Comparison of ENCODE assay signal across 8 cellular contexts in the genomic region with DNA sequence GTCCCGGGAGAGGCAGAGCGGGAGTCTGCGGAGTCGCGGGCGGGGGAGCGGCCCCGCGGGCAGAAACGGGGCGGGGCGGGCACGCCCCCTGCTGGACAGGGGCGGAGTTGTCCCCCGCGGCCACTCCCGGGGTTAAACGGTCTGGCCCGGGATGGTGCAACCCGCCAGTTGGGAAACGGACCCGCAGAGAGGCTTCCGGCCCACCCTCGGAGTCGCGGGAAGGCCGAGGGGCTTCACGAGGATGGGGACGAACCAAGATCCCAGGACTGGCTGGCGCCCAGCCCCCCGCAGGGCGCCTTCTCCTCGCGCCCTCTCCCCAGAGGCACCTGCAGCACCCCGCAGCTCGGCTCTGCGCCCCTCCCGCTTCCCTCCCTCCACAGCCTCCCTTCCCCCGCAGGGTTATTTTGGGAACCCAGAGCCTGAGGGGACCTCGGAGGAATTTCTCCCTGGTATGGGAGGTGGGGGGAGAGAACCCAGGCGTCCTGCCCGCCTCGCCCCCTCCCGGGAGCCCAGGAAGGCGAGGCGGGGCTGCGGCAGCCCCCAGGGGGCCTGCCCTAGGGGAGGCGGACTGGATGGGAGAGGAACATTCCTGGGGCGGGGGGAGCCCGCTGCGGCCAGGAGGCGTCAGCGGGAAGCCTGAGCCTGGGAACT. TPM values are rescaled to one million over a fixed set of nuclear protein-coding genes. Genes with fewer than 3 reads are reported as not detected.
DNase-seq lines count a peak whose midpoint lies in the region; ATAC-seq and TF ChIP-seq lines count a peak whose summit lies in the region.

No MANE protein-coding gene starts in this region.

- WGBS in liver = 2% methylated on average over 53 of the region's 53 CpGs

- H3K4me1 ChIP-seq in ES-I3 (ENCODE audit: insufficient read depth, low read length) (peaks cover 12% of the 10 kb centered on the region; the same call in 1 of the 2 replicates), liver (ENCODE audit: control insufficient read depth in 4 of 4, insufficient read depth in 4 of 4, low read length in 3 of 4) (peaks cover 15 to 30% (median 24%) of the 10 kb centered on the region in 4 donors)

- no peaks in the 10 kb centered on the region for H3K27me3 ChIP-seq in liver (ENCODE audit: control insufficient read depth in 4 of 4, insufficient read depth in 4 of 4, low read length in 3 of 4)

- H3K27ac ChIP-seq in cingulate gyrus (ENCODE audit: low read depth, low read length) (peak overlapping the region; percentile 72), liver (ENCODE audit: low read depth in 1 of 2, low read length in 2 of 2) (peak overlapping the region; percentile 74 to 81)

- TF ChIP-seq CTCF in liver (IDR thresholded peaks at IDR 0.05; ENCODE audit: low read depth, low read length, missing input control) = peak; percentile 85

- peak; percentile 69 to 75 for TF ChIP-seq RAD21 in liver (IDR thresholded peaks at IDR 0.05)

- H3K4me3 ChIP-seq in liver (ENCODE audit: low read depth in 1 of 3, low read length in 3 of 3) = peak overlapping the region; percentile 15 to 64 (median 62)

- H3K9me3 ChIP-seq in ES-I3 (ENCODE audit: control insufficient read depth, insufficient read depth, low read length) = no peaks in the 10 kb centered on the region
- no peaks in the 10 kb centered on the region for H3K9me3 ChIP-seq in liver (ENCODE audit: control insufficient read depth in 4 of 4, low read length in 3 of 4)

- DNase-seq in KG1 (lab: John Stamatoyannopoulos, UW) (peak; percentile 93), NCI-H2107 treated with DMSO at 0.1 percent for 48 hours (lab: John Stamatoyannopoulos, UW; ENCODE audit: unreplicated experiment) (no peak)
- DNase-seq in activated CD4-positive, alpha-beta T cell treated with anti-CD3 and anti-CD28 coated beads for 1 hour = peak; percentile 68
- peak; percentile 67 to 75 for DNase-seq in stimulated activated CD4-positive, alpha-beta T cell treated with anti-CD3 and anti-CD28 coated beads, Interleukin-4, amount 100 ng/mL, for 48 hours (ENCODE audit: low read depth in 2 of 2)

- H3K9ac ChIP-seq in ES-I3 (ENCODE audit: low read depth, low read length) (peak overlapping the region; percentile 63), liver (ENCODE audit: low read depth in 1 of 2, low read length in 2 of 2) (peak overlapping the region in 1 of 2 donors; percentile 23)

- H3K36me3 ChIP-seq in ES-I3 (ENCODE audit: insufficient read depth, low read length) = no peaks in the 10 kb centered on the region
- H3K36me3 ChIP-seq in liver (ENCODE audit: control insufficient read depth in 4 of 4, insufficient read depth in 3 of 4, low read depth in 1 of 4, low read length in 3 of 4) = no peaks in the 10 kb centered on the region

- no peak for ATAC-seq in HG02678 (IDR thresholded peaks at IDR 0.05; ENCODE audit: unreplicated experiment)

TF ChIP-seq in liver, 16 proteins besides CTCF, POLR2A, EP300 and RAD21:
- no peak for TF ChIP-seq HNF4A (conservative IDR thresholded peaks at IDR 0.05)
- TF ChIP-seq, protein P1, sequence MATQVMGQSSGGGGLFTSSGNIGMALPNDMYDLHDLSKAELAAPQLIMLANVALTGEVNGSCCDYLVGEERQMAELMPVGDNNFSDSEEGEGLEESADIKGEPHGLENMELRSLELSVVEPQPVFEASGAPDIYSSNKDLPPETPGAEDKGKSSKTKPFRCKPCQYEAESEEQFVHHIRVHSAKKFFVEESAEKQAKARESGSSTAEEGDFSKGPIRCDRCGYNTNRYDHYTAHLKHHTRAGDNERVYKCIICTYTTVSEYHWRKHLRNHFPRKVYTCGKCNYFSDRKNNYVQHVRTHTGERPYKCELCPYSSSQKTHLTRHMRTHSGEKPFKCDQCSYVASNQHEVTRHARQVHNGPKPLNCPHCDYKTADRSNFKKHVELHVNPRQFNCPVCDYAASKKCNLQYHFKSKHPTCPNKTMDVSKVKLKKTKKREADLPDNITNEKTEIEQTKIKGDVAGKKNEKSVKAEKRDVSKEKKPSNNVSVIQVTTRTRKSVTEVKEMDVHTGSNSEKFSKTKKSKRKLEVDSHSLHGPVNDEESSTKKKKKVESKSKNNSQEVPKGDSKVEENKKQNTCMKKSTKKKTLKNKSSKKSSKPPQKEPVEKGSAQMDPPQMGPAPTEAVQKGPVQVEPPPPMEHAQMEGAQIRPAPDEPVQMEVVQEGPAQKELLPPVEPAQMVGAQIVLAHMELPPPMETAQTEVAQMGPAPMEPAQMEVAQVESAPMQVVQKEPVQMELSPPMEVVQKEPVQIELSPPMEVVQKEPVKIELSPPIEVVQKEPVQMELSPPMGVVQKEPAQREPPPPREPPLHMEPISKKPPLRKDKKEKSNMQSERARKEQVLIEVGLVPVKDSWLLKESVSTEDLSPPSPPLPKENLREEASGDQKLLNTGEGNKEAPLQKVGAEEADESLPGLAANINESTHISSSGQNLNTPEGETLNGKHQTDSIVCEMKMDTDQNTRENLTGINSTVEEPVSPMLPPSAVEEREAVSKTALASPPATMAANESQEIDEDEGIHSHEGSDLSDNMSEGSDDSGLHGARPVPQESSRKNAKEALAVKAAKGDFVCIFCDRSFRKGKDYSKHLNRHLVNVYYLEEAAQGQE (IDR thresholded peaks at IDR 0.05) = peak; percentile 20

RNA-seq across cellular contexts. Expression of a gene that starts 0.9 kb away (rescaled TPM):
- 10 to 100 TPM; 12.1 to 14.9 TPM for total RNA-seq in liver
- 1 to 10 TPM; 2.7 to 5.2 TPM for polyA plus RNA-seq in liver

RNA-seq across cellular contexts. Expression of a gene that starts 16.7 kb away (rescaled TPM):
- total RNA-seq in liver = 1 to 10 TPM in 1 of 2 donors, under 1 TPM in 1; 0.23 to 1.3 TPM
- under 1 TPM; 0.26 to 0.32 TPM for polyA plus RNA-seq in liver

RNA-seq across cellular contexts. Expression of a gene that starts 20.1 kb away (rescaled TPM):
- total RNA-seq in liver = under 1 TPM; 0.17 to 0.79 TPM
- 1 to 10 TPM; 2.1 to 2.8 TPM for polyA plus RNA-seq in liver

RNA-seq across cellular contexts. Expression of a gene that starts 35.3 kb away (rescaled TPM):
- total RNA-seq in liver = 100 to 1,000 TPM in 1 of 2 donors, 10 to 100 TPM in 1; 46.2 to 135 TPM
- 10 to 100 TPM; 44.9 to 54.0 TPM for polyA plus RNA-seq in liver

RNA-seq across cellular contexts. Expression of a gene that starts 59.9 kb away (rescaled TPM):
- total RNA-seq in liver = 1 to 10 TPM; 4.6 to 6.9 TPM
- polyA plus RNA-seq in liver = 1 to 10 TPM; 2.1 to 2.3 TPM
